13 cellular contexts compared by ENCODE assay signal in genomic region chr1:230303822-230304221, GRCh38.
DNase-seq lines count a peak whose midpoint lies in the region; ATAC-seq and TF ChIP-seq lines count a peak whose summit lies in the region.
"Had no signal": no experiment of that assay in that cellular context is flagged by ENCODE, and none has a peak within 500 bp of the region (broad histone marks: within the 10 kb centered on the region; RNA-seq: fewer than 3 reads in every experiment).

No MANE protein-coding gene starts in this region.

- ATAC-seq in GM19324 (IDR thresholded peaks at IDR 0.05; ENCODE audit: low FRiP score, unreplicated experiment) (no peak), lower lobe of right lung (no peak)

- no peaks in the 10 kb centered on the region for H3K36me3 ChIP-seq in WERI-Rb-1
- H3K36me3 ChIP-seq in lower lobe of right lung: no peaks in the 10 kb centered on the region
- H3K36me3 ChIP-seq: esophagus squamous epithelium, suprapubic skin had no signal

- DNase-seq in CD1c-positive myeloid dendritic cell (ENCODE audit: extremely low spot score): peak; percentile 3
- peak; percentile 84 for DNase-seq in HT1080 (ENCODE audit: low read depth)
- DNase-seq in WERI-Rb-1: no peak
- DNase-seq in kidney tubule cell (ENCODE audit: low spot score): peak; percentile 34
- no peak for DNase-seq in stimulated activated CD4-positive, alpha-beta T cell treated with anti-CD3 and anti-CD28 coated beads, Interleukin-1b, Interleukin-23, amount 100 ng/mL, for 48 hours
- DNase-seq in lower lobe of right lung: no peak
- DNase-seq in HT-29 (ENCODE audit: low spot score): no peak
- DNase-seq: anterior cingulate cortex, DND-41, esophagus squamous epithelium, midbrain had no signal

- H3K9me3 ChIP-seq in WERI-Rb-1 (ENCODE audit: severe bottlenecking) (no peaks in the 10 kb centered on the region), lower lobe of right lung (no peaks in the 10 kb centered on the region)
- H3K9me3 ChIP-seq: esophagus squamous epithelium, suprapubic skin had no signal

- TF ChIP-seq CTCF in WERI-Rb-1 (IDR thresholded peaks at IDR 0.05; ENCODE audit: low read depth, low read length) (no peak), lower lobe of right lung (IDR thresholded peaks at IDR 0.05) (no peak)

- H3K27ac ChIP-seq in WERI-Rb-1 (peak overlapping the region; percentile 46), lower lobe of right lung (no peak overlapping the region)
- H3K27ac ChIP-seq: esophagus squamous epithelium, suprapubic skin had no signal

- intact Hi-C loops in lower lobe of right lung (cut with DNase I): no loop called here

- no peaks in the 10 kb centered on the region for H3K27me3 ChIP-seq in WERI-Rb-1 (ENCODE audit: insufficient read depth, low read depth, severe bottlenecking)
- no peaks in the 10 kb centered on the region for H3K27me3 ChIP-seq in lower lobe of right lung (ENCODE audit: low read depth)
- H3K27me3 ChIP-seq: esophagus squamous epithelium, suprapubic skin had no signal

- H3K4me1 ChIP-seq in lower lobe of right lung: peaks cover 11% of the 10 kb centered on the region
- H3K4me1 ChIP-seq: suprapubic skin had no signal

- H3K4me3 ChIP-seq in WERI-Rb-1 (ENCODE audit: low read depth, low read length) (no peak overlapping the region), lower lobe of right lung (no peak overlapping the region)
- H3K4me3 ChIP-seq: esophagus squamous epithelium, suprapubic skin had no signal

Comparison
In these comparisons a context has a peak if more than half of its experiments do, and no peak if none do; other contexts are left out.
1. DNase-seq: peak in CD1c-positive myeloid dendritic cell (single experiment), HT1080 (single experiment) and kidney tubule cell (single experiment); none in WERI-Rb-1 (single experiment), stimulated activated CD4-positive, alpha-beta T cell treated with anti-CD3 and anti-CD28 coated beads, Interleukin-1b, Interleukin-23, amount 100 ng/mL, for 48 hours (single experiment), lower lobe of right lung (single experiment) and HT-29 (single experiment).